28 cellular contexts compared by ENCODE assay signal in genomic region chr11:13972958-13973357, GRCh38. TPM values are rescaled to one million over a fixed set of nuclear protein-coding genes. Genes with fewer than 3 reads are reported as not detected.
DNase-seq lines count a peak whose midpoint lies in the region; ATAC-seq and TF ChIP-seq lines count a peak whose summit lies in the region.
"Had no signal": no experiment of that assay in that cellular context is flagged by ENCODE, and none has a peak within 500 bp of the region (broad histone marks: within the 10 kb centered on the region; RNA-seq: fewer than 3 reads in every experiment).

No MANE protein-coding gene starts in this region.

- intact Hi-C loops in Right ventricle myocardium inferior (cut with DNase I) (loop anchor here (5.0 kb wide), 1 partner anchor 174 kb away; no protein-coding TSS in a partner anchor), left ventricle myocardium superior (cut with micrococcal nuclease) (no loop called here), testis (cut with DNase I; ENCODE audit: low total_unique reads) (no loop called here)

- WGBS in testis, 2 donors, result 69 to 73% methylated on average over 3 of the region's 3 CpGs

- peak overlapping the region; percentile 28 for H3K27ac Mint-ChIP-seq in mesothelial cell of epicardium
- H3K27ac Mint-ChIP-seq: CD14-positive monocyte; progenitor cell of endocrine pancreas; stimulated activated naive B cell treated with anti-CD40 and anti-IgM and Interleukin-4, amounts not matched to agents 10 μg/mL and 1 μg/mL and 100 μg/mL, for 72 hours had no signal

- H3K9me3 ChIP-seq in testis, result no peaks in the 10 kb centered on the region
- H3K9me3 ChIP-seq in Peyer's patch, result no peaks in the 10 kb centered on the region
- H3K9me3 ChIP-seq: adrenal gland, heart left ventricle, sigmoid colon, tibial nerve had no signal

- no peak overlapping the region for H3K4me3 Mint-ChIP-seq in mesothelial cell of epicardium
- H3K4me3 Mint-ChIP-seq: CD14-positive monocyte; stimulated activated naive B cell treated with anti-CD40 and anti-IgM and Interleukin-4, amounts not matched to agents 10 μg/mL and 1 μg/mL and 100 μg/mL, for 72 hours had no signal

- H3K27me3 ChIP-seq in testis (no peaks in the 10 kb centered on the region), Peyer's patch (no peaks in the 10 kb centered on the region)
- H3K27me3 ChIP-seq: adrenal gland, brain microvascular endothelial cell had no signal

- ATAC-seq in Right ventricle myocardium inferior (peak; percentile 14), left ventricle myocardium superior (no peak)
- ATAC-seq: stimulated activated naive B cell treated with anti-CD40 and anti-IgM and Interleukin-4, amounts not matched to agents 10 μg/mL and 1 μg/mL and 100 μg/mL, for 72 hours had no signal

- peaks cover 43% of the 10 kb centered on the region for H3K27me3 Mint-ChIP-seq in mesothelial cell of epicardium (ENCODE audit: low read depth)

- no peak for TF ChIP-seq POLR2A in testis (IDR thresholded peaks at IDR 0.05)
- no peak for TF ChIP-seq POLR2A in Peyer's patch (IDR thresholded peaks at IDR 0.05)

- H3K27ac ChIP-seq in testis (peak overlapping the region; percentile 6 to 48), Peyer's patch (no peak overlapping the region)
- H3K27ac ChIP-seq: 22Rv1, brain microvascular endothelial cell, RWPE1, SK-N-MC, tibial nerve had no signal

- no peaks in the 10 kb centered on the region for H3K9me3 Mint-ChIP-seq in mesothelial cell of epicardium
- H3K9me3 Mint-ChIP-seq: stimulated activated naive B cell treated with anti-CD40 and anti-IgM and Interleukin-4, amounts not matched to agents 10 μg/mL and 1 μg/mL and 100 μg/mL, for 72 hours had no signal

- H3K36me3 Mint-ChIP-seq in mesothelial cell of epicardium, result no peaks in the 10 kb centered on the region
- H3K36me3 Mint-ChIP-seq: CD14-positive monocyte; stimulated activated naive B cell treated with anti-CD40 and anti-IgM and Interleukin-4, amounts not matched to agents 10 μg/mL and 1 μg/mL and 100 μg/mL, for 72 hours had no signal

- peak; percentile 53 for DNase-seq in NCI-H82 (lab: John Stamatoyannopoulos, UW)
- DNase-seq in NCI-H82 treated with DMSO at 0.1 percent for 48 hours (lab: John Stamatoyannopoulos, UW; ENCODE audit: unreplicated experiment), result no peak
- no peak for DNase-seq in Right ventricle myocardium inferior (ENCODE audit: missing footprints)
- no peak for DNase-seq in left ventricle myocardium superior
- no peak for DNase-seq in mesothelial cell of epicardium (ENCODE audit: low spot score in 2 of 2, unreplicated experiment in 2 of 2)
- DNase-seq in testis, result no peak
- no peak for DNase-seq in Peyer's patch
- no peak for DNase-seq in inferior parietal cortex (ENCODE audit: extremely low spot score)
- DNase-seq: activated CD4-positive, alpha-beta T cell treated with anti-CD3 and anti-CD28 coated beads for 4 hours; activated gamma-delta T cell; brain microvascular endothelial cell; effector CD4-positive, alpha-beta T cell; HCEC 1CT; heart left ventricle; NCI-H1417 treated with DMSO at 0.1 percent for 48 hours; NCI-H2081; NCI-H345; sigmoid colon; stimulated activated CD4-positive, alpha-beta T cell treated with anti-CD3 and anti-CD28 coated beads, Interleukin-4, amount 100 ng/mL, for 4 hours; stimulated activated naive B cell treated with anti-CD40 and anti-IgM and Interleukin-4, amounts not matched to agents 10 μg/mL and 1 μg/mL and 100 μg/mL, for 72 hours had no signal

- TF ChIP-seq CTCF in mesothelial cell of epicardium (IDR thresholded peaks at IDR 0.05; ENCODE audit: unreplicated experiment) (no peak), testis (IDR thresholded peaks at IDR 0.05) (no peak), Peyer's patch (IDR thresholded peaks at IDR 0.05) (no peak)

- no peaks in the 10 kb centered on the region for H3K36me3 ChIP-seq in testis (ENCODE audit: low read depth, missing control alignments)
- H3K36me3 ChIP-seq in Peyer's patch, result no peaks in the 10 kb centered on the region
- H3K36me3 ChIP-seq: adrenal gland, brain microvascular endothelial cell, heart left ventricle, sigmoid colon, tibial nerve had no signal

- H3K4me1 ChIP-seq in testis (peaks cover 11% of the 10 kb centered on the region), Peyer's patch (peaks cover 0 to 8% (median 0%) of the 10 kb centered on the region in 4 donors)

- H3K4me3 ChIP-seq in testis (no peak overlapping the region), Peyer's patch (no peak overlapping the region)
- H3K4me3 ChIP-seq: adrenal gland, heart left ventricle, sigmoid colon, SK-N-MC, tibial nerve had no signal

- peaks cover 11% of the 10 kb centered on the region for H3K4me1 Mint-ChIP-seq in mesothelial cell of epicardium
- H3K4me1 Mint-ChIP-seq: CD14-positive monocyte had no signal

RNA-seq across cellular contexts. Expression of gene SPON1, which starts 10.4 kb away (rescaled TPM):
- 5.0 TPM for total RNA-seq in Right ventricle myocardium inferior
- total RNA-seq in left ventricle myocardium superior, result 3.4 TPM
- total RNA-seq in mesothelial cell of epicardium, result 25.1 to 31.9 TPM (median 30.9 TPM) in 3 replicates
- total RNA-seq in testis, result 1 to 10 TPM; 6.9 to 7.6 TPM
- 11.9 TPM for polyA plus RNA-seq in testis (ENCODE audit: insufficient read depth, low read depth, low replicate concordance)
- total RNA-seq in Peyer's patch, result 10 to 100 TPM; 26.4 to 53.8 (median 48.3) TPM
- total RNA-seq: HT-29 had no signal
- polyA plus RNA-seq: CD14-positive monocyte had no signal

Comparison
In these comparisons a context has a peak if more than half of its experiments do, and no peak if none do; other contexts are left out.
1. H3K27ac ChIP-seq: peak in testis (2 of 2); none in Peyer's patch (0 of 4).